28 cellular contexts compared by ENCODE assay signal in genomic region chr1:165014753-165015152, GRCh38.
"Had no signal": no experiment of that assay in that cellular context is flagged by ENCODE, and none has a peak within 500 bp of the region (broad histone marks: within the 10 kb centered on the region; RNA-seq: fewer than 3 reads in every experiment).

No MANE protein-coding gene starts in this region.

- H3K4me3 ChIP-seq: PC-9, SJCRH30, SK-N-MC had no signal

- H3K9me3 ChIP-seq: SJCRH30 had no signal

- ATAC-seq: Panc1, Right ventricle myocardium inferior, SK-N-SH treated with all-trans-retinoic acid at 6 μM for 48 hours, T-cell had no signal

- DNase-seq: Karpas-422, KBM-7, MM.1S, MV-4-11, NCI-H1092, NCI-H1105, NCI-H1417 treated with DMSO at 0.1 percent for 48 hours, NCI-H1436 treated with DMSO at 0.1 percent for 48 hours, NCI-H1694 treated with DMSO at 0.1 percent for 48 hours, NCI-H187 treated with DMSO at 0.1 percent for 48 hours, NCI-H2081, NCI-H226, NCI-H446 treated with DMSO at 0.1 percent for 48 hours, NCI-H524, NCI-H526, NCI-H69, NCI-H748 treated with DMSO at 0.1 percent for 48 hours, NCI-H82, PC-9, SIG-M5, T-cell had no signal

- H3K27ac ChIP-seq: KMS-11, PC-9, RWPE1, SJCRH30, SK-N-MC had no signal

- H3K4me1 ChIP-seq: SJCRH30 had no signal

- H3K36me3 ChIP-seq: SJCRH30 had no signal
